Comparison of ENCODE assay signal across 20 cellular contexts in the genomic region with DNA sequence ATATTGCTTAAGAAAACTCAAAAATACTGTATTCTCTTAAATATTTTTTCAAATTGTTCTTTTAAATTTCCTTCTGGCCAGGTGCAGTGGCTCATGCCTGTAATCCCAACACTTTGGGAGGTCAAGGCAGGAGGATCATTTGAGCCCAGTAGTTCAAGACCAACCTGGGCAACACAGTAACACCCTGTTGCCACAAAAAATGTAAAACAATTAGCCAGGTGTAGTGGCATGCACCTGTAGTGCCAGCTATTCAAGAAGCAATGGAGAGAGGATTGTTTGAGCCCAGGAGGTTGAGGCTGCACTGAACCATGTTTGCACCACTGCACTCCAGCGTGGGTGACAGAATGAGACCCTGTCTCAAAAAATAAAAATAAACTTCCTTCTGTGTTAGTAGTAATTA.
"Had no signal": no experiment of that assay in that cellular context is flagged by ENCODE, and none has a peak within 500 bp of the region (broad histone marks: within the 10 kb centered on the region; RNA-seq: fewer than 3 reads in every experiment).

No MANE protein-coding gene starts in this region.

- H3K36me3 ChIP-seq: left ventricle myocardium inferior, right lobe of liver, upper lobe of right lung had no signal

- FAIRE-seq: kidney had no signal

- H3K27ac ChIP-seq: coronary artery, left ventricle myocardium inferior, psoas muscle, right lobe of liver, suprapubic skin, upper lobe of right lung, VCaP had no signal

- H3K27me3 ChIP-seq: right lobe of liver, suprapubic skin, upper lobe of right lung had no signal

- ATAC-seq: psoas muscle, right lobe of liver, upper lobe of right lung had no signal

- H3K4me3 ChIP-seq: coronary artery, left ventricle myocardium inferior, psoas muscle, right lobe of liver, suprapubic skin, upper lobe of right lung had no signal

- H3K9me3 ChIP-seq: left ventricle myocardium inferior, psoas muscle, right lobe of liver, suprapubic skin, upper lobe of right lung had no signal

- H3K27ac Mint-ChIP-seq: activated T-helper 1 cell treated with anti-CD3 and anti-CD28 coated beads, Interleukin-12 subunit alpha, Interleukin-12 subunit beta, Interleukin-2, Interleukin-4 antibody, amounts not matched to agents 30 ng/mL and 10 ng/mL and 1 ng/mL, durations not matched to agents 14 hours and 24 hours and 36 hours; nephron had no signal

- H3K9me3 Mint-ChIP-seq: activated T-helper 1 cell treated with anti-CD3 and anti-CD28 coated beads, Interleukin-12 subunit alpha, Interleukin-12 subunit beta, Interleukin-2, Interleukin-4 antibody, amounts not matched to agents 30 ng/mL and 10 ng/mL and 1 ng/mL, durations not matched to agents 14 hours and 24 hours and 36 hours; nephron had no signal

- H3K4me1 ChIP-seq: right lobe of liver, upper lobe of right lung had no signal

- H3K4me3 Mint-ChIP-seq: activated T-helper 1 cell treated with anti-CD3 and anti-CD28 coated beads, Interleukin-12 subunit alpha, Interleukin-12 subunit beta, Interleukin-2, Interleukin-4 antibody, amounts not matched to agents 30 ng/mL and 10 ng/mL and 1 ng/mL, durations not matched to agents 14 hours and 24 hours and 36 hours; nephron had no signal

- DNase-seq: activated CD4-positive, alpha-beta T cell treated with anti-CD3 and anti-CD28 coated beads for 48 hours; activated naive CD4-positive, alpha-beta T cell treated with Interleukin-2 at 50 U/mL for 16 hours; caudate nucleus; effector CD4-positive, alpha-beta T cell; foreskin melanocyte; head of caudate nucleus; kidney; left ventricle myocardium inferior; mesenchymal stem cell; psoas muscle; right lobe of liver; stimulated activated CD4-positive, alpha-beta T cell treated with anti-CD3 and anti-CD28 coated beads, Interleukin-1b, Interleukin-23, amount 100 ng/mL, for 48 hours; stimulated activated naive CD4-positive, alpha-beta T cell treated with Interleukin-2 at 50 U/mL for 16 hours; T1000; upper lobe of right lung had no signal
